In the genomic region with DNA sequence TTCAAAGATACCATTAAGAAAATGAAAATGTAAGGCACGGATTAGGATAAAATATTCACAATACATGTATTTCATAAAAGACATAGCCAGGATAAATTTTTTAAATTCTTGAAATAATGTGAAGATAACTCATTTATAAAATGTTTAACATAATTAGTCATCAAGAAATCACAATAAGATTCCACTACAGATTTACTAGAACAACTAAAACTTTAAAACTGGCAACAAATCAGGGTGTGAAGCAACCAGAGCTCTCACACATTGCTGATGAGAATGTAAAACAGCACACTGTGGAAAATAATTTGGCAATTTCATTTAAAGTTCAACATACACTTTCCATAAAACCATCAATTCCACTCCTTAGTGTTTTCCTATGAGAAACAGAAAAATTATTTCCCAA, we compare ENCODE assay signal across 17 cellular contexts.
DNase-seq lines count a peak whose midpoint lies in the region; ATAC-seq and TF ChIP-seq lines count a peak whose summit lies in the region.
"Had no signal": no experiment of that assay in that cellular context is flagged by ENCODE, and none has a peak within 500 bp of the region (broad histone marks: within the 10 kb centered on the region; RNA-seq: fewer than 3 reads in every experiment).

No MANE protein-coding gene starts in this region.

- intact Hi-C loops in posterior vena cava (cut with DNase I), result no loop called here
- intact Hi-C loops in aorta (cut with DNase I), result no loop called here

- WGBS in aorta, 2 donors, result 77 to 79% methylated on average over 1 of the region's 1 CpG

- no peak overlapping the region for H3K4me3 ChIP-seq in cardiac fibroblast (replicated peaks in 1 of 2; ENCODE audit: low read depth in 2 of 2, low read length in 2 of 2)
- H3K4me3 ChIP-seq in aorta (ENCODE audit: low read length in 2 of 2), result no peak overlapping the region
- H3K4me3 ChIP-seq: SJCRH30 had no signal

- TF ChIP-seq CTCF in cardiac fibroblast (IDR thresholded peaks at IDR 0.05; ENCODE audit: low read depth, low read length), result no peak

- H3K27me3 ChIP-seq in aorta (ENCODE audit: control insufficient read depth in 1 of 2, insufficient read depth in 2 of 2, low read length in 1 of 2), result no peaks in the 10 kb centered on the region
- H3K27me3 ChIP-seq: SJCRH30 had no signal

- no peaks in the 10 kb centered on the region for H3K4me1 ChIP-seq in aorta (ENCODE audit: control insufficient read depth in 1 of 2, insufficient read depth in 2 of 2, low read length in 2 of 2)
- H3K4me1 ChIP-seq: SJCRH30 had no signal

- H3K9me3 ChIP-seq in aorta (ENCODE audit: control insufficient read depth, low read length), result no peaks in the 10 kb centered on the region
- H3K9me3 ChIP-seq: SJCRH30 had no signal

- H3K27ac ChIP-seq in aorta (ENCODE audit: low read depth in 1 of 2, low read length in 2 of 2), result no peak overlapping the region
- H3K27ac ChIP-seq: KMS-11, SJCRH30 had no signal

- no peaks in the 10 kb centered on the region for H3K36me3 ChIP-seq in aorta (ENCODE audit: control insufficient read depth in 1 of 2, insufficient read depth in 2 of 2, low read length in 1 of 2)
- H3K36me3 ChIP-seq: SJCRH30 had no signal

- no peak for ATAC-seq in aorta (ENCODE audit: low FRiP score)

- peak; percentile 44 for DNase-seq in EH (ENCODE audit: low read depth)
- DNase-seq in HS-5 (ENCODE audit: low read depth), result peak; percentile 34
- DNase-seq in cardiac fibroblast (ENCODE audit: low read depth in 2 of 2), result peak; percentile 26 to 43
- DNase-seq in iris pigment epithelial cell (ENCODE audit: low read depth), result peak; percentile 46
- no peak for DNase-seq in posterior vena cava (ENCODE audit: low spot score)
- no peak for DNase-seq in aorta
- DNase-seq in NCI-H345 treated with DMSO at 0.1 percent for 48 hours (lab: John Stamatoyannopoulos, UW; ENCODE audit: unreplicated experiment), result no peak
- DNase-seq: AML-193; CD4-positive, CD25-positive, alpha-beta regulatory T cell; DMS53; GF-D8; NCI-H1417 treated with DMSO at 0.1 percent for 48 hours; NCI-H2029; NCI-H510A treated with DMSO at 0.1 percent for 48 hours; RPMI8226; SJCRH30 had no signal

Comparison
In these comparisons a context has a peak if more than half of its experiments do, and no peak if none do; other contexts are left out.
1. DNase-seq: peak in EH (single experiment), HS-5 (single experiment), cardiac fibroblast (2 of 2) and iris pigment epithelial cell (single experiment); none in posterior vena cava (single experiment), aorta (0 of 2) and NCI-H345 treated with DMSO at 0.1 percent for 48 hours (single experiment).